Comparison of ENCODE assay signal across 11 cellular contexts in the genomic region with DNA sequence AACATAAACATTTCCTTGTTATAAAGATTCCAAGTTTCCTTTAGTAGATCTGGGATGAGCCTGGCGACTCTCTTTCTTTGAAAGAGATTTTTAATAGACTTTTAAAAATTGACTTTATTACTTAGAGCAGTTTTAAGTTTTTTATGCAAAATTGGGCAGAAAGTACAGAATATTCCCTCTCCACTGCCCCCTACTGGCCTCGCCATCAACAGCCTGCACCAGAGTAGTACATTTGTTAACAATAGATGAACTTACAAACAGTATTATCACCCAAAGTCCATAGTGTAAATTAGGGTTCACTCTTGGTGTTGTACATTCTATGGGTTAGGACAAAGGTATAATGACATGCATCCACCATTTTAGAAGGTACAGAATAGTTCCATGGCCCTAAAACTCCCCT. TPM values are rescaled to one million over a fixed set of nuclear protein-coding genes. Genes with fewer than 3 reads are reported as not detected.
DNase-seq lines count a peak whose midpoint lies in the region; ATAC-seq, FAIRE-seq and TF ChIP-seq lines count a peak whose summit lies in the region.
"Had no signal": no experiment of that assay in that cellular context is flagged by ENCODE, and none has a peak within 500 bp of the region (broad histone marks: within the 10 kb centered on the region; RNA-seq: fewer than 3 reads in every experiment).

No MANE protein-coding gene starts in this region.

- POLR2A ChIA-PET in A549 (lab: Yijun Ruan, JAX) = no interaction called here
- POLR2A ChIA-PET in activated CD4-positive, alpha-beta memory T cell treated with anti-CD3 and anti-CD28 coated beads, Interleukin-2, amount 10 ng/mL, durations not matched to agents 7 days and 5 days (lab: Charles Lee) = no interaction called here

- H3K27me3 Mint-ChIP-seq in activated CD4-positive, alpha-beta memory T cell treated with anti-CD3 and anti-CD28 coated beads, Interleukin-2, amount 10 ng/mL, durations not matched to agents 7 days and 5 days = peaks cover 13% of the 10 kb centered on the region

- H3K4me1 ChIP-seq in A549 (no peaks in the 10 kb centered on the region), hepatocyte (ENCODE audit: insufficient read depth) (no peaks in the 10 kb centered on the region)

- no peaks in the 10 kb centered on the region for H3K79me2 ChIP-seq in hepatocyte

- H3K27ac ChIP-seq in A549 = no peak overlapping the region
- H3K27ac ChIP-seq in hepatocyte = no peak overlapping the region
- H3K27ac ChIP-seq: epithelial cell of prostate had no signal

- no peaks in the 10 kb centered on the region for H4K20me1 ChIP-seq in hepatocyte (ENCODE audit: insufficient read depth, poor library complexity, severe bottlenecking)

- H3K36me3 ChIP-seq in hepatocyte (replicated peaks; ENCODE audit: insufficient read depth, low read depth) = no peaks in the 10 kb centered on the region

- CTCF ChIA-PET in A549 (lab: Yijun Ruan, JAX) = no interaction called here
- CTCF ChIA-PET in activated CD4-positive, alpha-beta memory T cell treated with anti-CD3 and anti-CD28 coated beads, Interleukin-2, amount 10 ng/mL, durations not matched to agents 7 days and 5 days (lab: Charles Lee) = interaction anchor here (0.8 to 1.5 kb wide), 5 partner anchors 9 to 55 kb away, joined by 3 to 6 read pairs (median 3); partner anchors contain the start of gene RAB3GAP1

- no peaks in the 10 kb centered on the region for H3K36me3 Mint-ChIP-seq in activated CD4-positive, alpha-beta memory T cell treated with anti-CD3 and anti-CD28 coated beads, Interleukin-2, amount 10 ng/mL, durations not matched to agents 7 days and 5 days (ENCODE audit: low read depth)

- DNase-seq in A549 (ENCODE audit: low read depth in 1 of 2, low spot score in 1 of 2) (no peak), hepatocyte (ENCODE audit: low spot score) (no peak), NK-92 (lab: John Stamatoyannopoulos, UW; ENCODE audit: unreplicated experiment) (no peak), NCI-H1694 treated with DMSO at 0.1 percent for 48 hours (lab: John Stamatoyannopoulos, UW) (no peak), Ammon's horn (ENCODE audit: low spot score) (no peak)
- DNase-seq in activated CD4-positive, alpha-beta memory T cell treated with anti-CD3 and anti-CD28 coated beads, Interleukin-2, amount 10 ng/mL, durations not matched to agents 7 days and 5 days = peak; percentile 36

- no peaks in the 10 kb centered on the region for H3K27me3 ChIP-seq in hepatocyte

- TF ChIP-seq POLR2A in A549 (IDR thresholded peaks at IDR 0.05; ENCODE audit: low read length) = no peak

- H3K9me2 ChIP-seq in hepatocyte (replicated peaks; ENCODE audit: insufficient read depth) = no peaks in the 10 kb centered on the region

- H3K4me2 ChIP-seq in A549 (no peak overlapping the region), hepatocyte (no peak overlapping the region)

- no peak for FAIRE-seq in A549 (lab: Jason Lieb, UNC)
- FAIRE-seq: HTR-8/SVneo had no signal

- H3K4me3 ChIP-seq in A549 (no peak overlapping the region), hepatocyte (no peak overlapping the region)

- TF ChIP-seq RAD21 in A549 (conservative IDR thresholded peaks at IDR 0.05 in 1 of 2, IDR thresholded peaks at IDR 0.05 in 1 of 2) = no peak

- no peaks in the 10 kb centered on the region for H3K9me3 ChIP-seq in A549
- no peaks in the 10 kb centered on the region for H3K9me3 ChIP-seq in hepatocyte (ENCODE audit: low read depth)

- no peak overlapping the region for H3K27ac Mint-ChIP-seq in activated CD4-positive, alpha-beta memory T cell treated with anti-CD3 and anti-CD28 coated beads, Interleukin-2, amount 10 ng/mL, durations not matched to agents 7 days and 5 days

- H2AFZ ChIP-seq in hepatocyte = no peak overlapping the region

- TF ChIP-seq CTCF in A549 (IDR thresholded peaks at IDR 0.05) (peak; percentile 37; the same call in 1 of the 3 replicates), GM12874 (IDR thresholded peaks at IDR 0.05; ENCODE audit: insufficient read depth, low read depth, low read length) (peak; percentile 59; the same call in 1 of the 2 replicates), hepatocyte (IDR thresholded peaks at IDR 0.05; ENCODE audit: poor library complexity) (peak; percentile 21)

- no peaks in the 10 kb centered on the region for H3K9me3 Mint-ChIP-seq in activated CD4-positive, alpha-beta memory T cell treated with anti-CD3 and anti-CD28 coated beads, Interleukin-2, amount 10 ng/mL, durations not matched to agents 7 days and 5 days

- no peak for TF ChIP-seq EP300 in A549 (IDR thresholded peaks at IDR 0.05)

- no peak overlapping the region for H3K4me3 Mint-ChIP-seq in activated CD4-positive, alpha-beta memory T cell treated with anti-CD3 and anti-CD28 coated beads, Interleukin-2, amount 10 ng/mL, durations not matched to agents 7 days and 5 days

- ATAC-seq in A549 (peak in 1 of 2 experiments; percentile 52; a peak in 1 of 6 replicates), GM21381 (IDR thresholded peaks at IDR 0.05; ENCODE audit: unreplicated experiment) (no peak)

- 43% methylated on average over 2 of the region's 2 CpGs for WGBS in A549 (ENCODE audit: missing lambda C conversion rate)
- WGBS in hepatocyte (ENCODE audit: low lambda C conversion rate, missing lambda C conversion rate) = 59% methylated on average over 2 of the region's 2 CpGs

- no peaks in the 10 kb centered on the region for H3K4me1 Mint-ChIP-seq in activated CD4-positive, alpha-beta memory T cell treated with anti-CD3 and anti-CD28 coated beads, Interleukin-2, amount 10 ng/mL, durations not matched to agents 7 days and 5 days

TF ChIP-seq in A549, 52 proteins besides CTCF, POLR2A, EP300 and RAD21:
- TF ChIP-seq TP53 (CRISPR knock-in tag; IDR thresholded peaks at IDR 0.05) = no peak
- TF ChIP-seq MAZ (IDR thresholded peaks at IDR 0.05; ENCODE audit: borderline replicate concordance, low read depth, low read length) = no peak
- TF ChIP-seq GATA3 (IDR thresholded peaks at IDR 0.05; ENCODE audit: borderline replicate concordance) = no peak
- no peak for TF ChIP-seq ESRRA (IDR thresholded peaks at IDR 0.05; ENCODE audit: borderline replicate concordance, low read length)
- TF ChIP-seq ELK1 (IDR thresholded peaks at IDR 0.05; ENCODE audit: low read depth, low read length) = no peak
- TF ChIP-seq, protein P1, sequence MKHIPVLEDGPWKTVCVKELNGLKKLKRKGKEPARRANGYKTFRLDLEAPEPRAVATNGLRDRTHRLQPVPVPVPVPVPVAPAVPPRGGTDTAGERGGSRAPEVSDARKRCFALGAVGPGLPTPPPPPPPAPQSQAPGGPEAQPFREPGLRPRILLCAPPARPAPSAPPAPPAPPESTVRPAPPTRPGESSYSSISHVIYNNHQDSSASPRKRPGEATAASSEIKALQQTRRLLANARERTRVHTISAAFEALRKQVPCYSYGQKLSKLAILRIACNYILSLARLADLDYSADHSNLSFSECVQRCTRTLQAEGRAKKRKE (CRISPR knock-in tag; IDR thresholded peaks at IDR 0.05; ENCODE audit: low read depth) = no peak
- no peak for TF ChIP-seq KDM5A (IDR thresholded peaks at IDR 0.05)
- no peak for TF ChIP-seq CBX8 (IDR thresholded peaks at IDR 0.05)

RNA-seq across cellular contexts. Expression of gene MAP3K19, which starts 3.9 kb away (rescaled TPM):
- polyA plus RNA-seq in A549 (2011; rRNA removed) (not detected in 2 replicates), A549 (2017; fragmentation: RNase III; extraction: RNeasy Plus Mini Kit Qiagen cat#74134 plus additional on column Dnase treatment) (not detected in 3 replicates), hepatocyte (0.50 TPM in 1 of 2 replicates, not detected in the other)
- not detected in 2 replicates for polyA plus RNA-seq in A549 (2012; cell fraction: cytosol; rRNA removed)
- polyA plus RNA-seq in A549 (2012; cell fraction: nucleus; rRNA removed) = not detected in 2 replicates
- polyA minus RNA-seq in A549 (2011; rRNA and poly(A)+ RNA removed) = not detected in 2 replicates
- not detected for total RNA-seq in activated CD4-positive, alpha-beta memory T cell treated with anti-CD3 and anti-CD28 coated beads, Interleukin-2, amount 10 ng/mL, durations not matched to agents 7 days and 5 days
- 1.1 TPM in 1 of 2 replicates, not detected in the other for total RNA-seq in hepatocyte
- total RNA-seq: mucosa of gallbladder had no signal

RNA-seq across cellular contexts. Expression of gene RAB3GAP1, which starts 8.7 kb away (rescaled TPM):
- polyA plus RNA-seq in A549 (2011; rRNA removed) (40.8 and 44.6 TPM in 2 replicates), A549 (2017; fragmentation: RNase III; extraction: RNeasy Plus Mini Kit Qiagen cat#74134 plus additional on column Dnase treatment) (29.7 to 31.3 TPM (median 30.1 TPM) in 3 replicates), hepatocyte (12.2 and 17.7 TPM in 2 replicates)
- 9.0 and 9.5 TPM in 2 replicates for polyA plus RNA-seq in A549 (2012; cell fraction: cytosol; rRNA removed)
- 12.2 and 25.3 TPM in 2 replicates for polyA plus RNA-seq in A549 (2012; cell fraction: nucleus; rRNA removed)
- polyA minus RNA-seq in A549 (2011; rRNA and poly(A)+ RNA removed) = 24.5 and 30.8 TPM in 2 replicates
- total RNA-seq in activated CD4-positive, alpha-beta memory T cell treated with anti-CD3 and anti-CD28 coated beads, Interleukin-2, amount 10 ng/mL, durations not matched to agents 7 days and 5 days = 10 to 100 TPM; 22.9 to 23.0 TPM
- total RNA-seq in hepatocyte = 61.1 and 62.5 TPM in 2 replicates
